In genomic region chr10:114634607-114634974, GRCh38 we compare ENCODE assay signal across 8 cellular contexts. TPM values are rescaled to one million over a fixed set of nuclear protein-coding genes. Genes with fewer than 3 reads are reported as not detected.
DNase-seq lines count a peak whose midpoint lies in the region; TF ChIP-seq lines count a peak whose summit lies in the region.

No MANE protein-coding gene starts in this region.

- in situ Hi-C loops in astrocyte of the cerebellum (cut with HindIII; ENCODE audit: low sequenced_read_pairs): no loop called here

- intact Hi-C loops in CD14-positive monocyte (cut with micrococcal nuclease): no loop called here

- peaks cover 2 to 54% (median 44%) of the 10 kb centered on the region in 5 donors for H3K4me1 ChIP-seq in subcutaneous abdominal adipose tissue (ENCODE audit: control insufficient read depth in 5 of 5, insufficient read depth in 5 of 5, low read length in 5 of 5)

- H3K27me3 Mint-ChIP-seq in CD14-positive monocyte (ENCODE audit: low read depth in 3 of 3): peaks cover 35 to 42% (median 39%) of the 10 kb centered on the region in 3 donors

- TF ChIP-seq CTCF in astrocyte of the cerebellum (IDR thresholded peaks at IDR 0.05; ENCODE audit: low read depth, low read length, missing control alignments) (no peak), CD14-positive monocyte (IDR thresholded peaks at IDR 0.05) (no peak)

- H3K4me3 Mint-ChIP-seq in CD14-positive monocyte: no peak overlapping the region

- peaks cover 0 to 6% (median 3%) of the 10 kb centered on the region in 7 donors for H3K9me3 Mint-ChIP-seq in CD14-positive monocyte

- peaks cover 29% of the 10 kb centered on the region for H3K4me1 Mint-ChIP-seq in CD14-positive monocyte

- H3K4me3 ChIP-seq in astrocyte of the cerebellum (ENCODE audit: low read depth, low read length) (no peak overlapping the region), subcutaneous abdominal adipose tissue (ENCODE audit: low read depth in 1 of 5, low read length in 5 of 5) (no peak overlapping the region)

- H3K9me3 ChIP-seq in subcutaneous abdominal adipose tissue (ENCODE audit: control insufficient read depth in 5 of 5, low read length in 5 of 5): no peaks in the 10 kb centered on the region

- peak overlapping the region; percentile 32 for H3K27ac ChIP-seq in subcutaneous abdominal adipose tissue (ENCODE audit: low read depth, low read length)

- DNase-seq in HPDE6-E6E7 (ENCODE audit: extremely low spot score) (peak; percentile 61), astrocyte of the cerebellum (ENCODE audit: low read depth) (peak; percentile 83), iPS-NIHi7 (ENCODE audit: extremely low spot score) (peak; percentile 31), CD14-positive monocyte (ENCODE audit: low spot score) (no peak), NCI-H510A treated with DMSO at 0.1 percent for 48 hours (lab: John Stamatoyannopoulos, UW) (no peak), HuH-7 (ENCODE audit: low spot score) (no peak)
- DNase-seq in activated CD4-positive, alpha-beta T cell treated with anti-CD3 and anti-CD28 coated beads, Interleukin-2, amount 50 U/mL, for 4 hours: no peak

- peaks cover 0 to 5% (median 0%) of the 10 kb centered on the region in 5 donors for H3K36me3 ChIP-seq in subcutaneous abdominal adipose tissue (ENCODE audit: control insufficient read depth in 5 of 5, insufficient read depth in 5 of 5, low read length in 5 of 5)

- peaks cover 0 to 10% of the 10 kb centered on the region in 2 donors for H3K36me3 Mint-ChIP-seq in CD14-positive monocyte

- H3K27ac Mint-ChIP-seq in CD14-positive monocyte: no peak overlapping the region

- no peak overlapping the region for H3K9ac ChIP-seq in subcutaneous abdominal adipose tissue (ENCODE audit: low read length in 5 of 5)

- H3K27me3 ChIP-seq in subcutaneous abdominal adipose tissue (ENCODE audit: control insufficient read depth in 5 of 5, insufficient read depth in 4 of 5, low read length in 5 of 5): peaks cover 0 to 6% (median 0%) of the 10 kb centered on the region in 5 donors

RNA-seq across cellular contexts. Expression of gene ABLIM1, which starts 23.5 kb away (rescaled TPM):
- polyA plus RNA-seq in CD14-positive monocyte: under 1 TPM; 0.33 to 0.91 TPM

Comparison
In these comparisons a context has a peak if more than half of its experiments do, and no peak if none do; other contexts are left out.
1. DNase-seq: peak in HPDE6-E6E7 (single experiment), astrocyte of the cerebellum (single experiment) and iPS-NIHi7 (single experiment); none in CD14-positive monocyte (single experiment), NCI-H510A treated with DMSO at 0.1 percent for 48 hours (single experiment), activated CD4-positive, alpha-beta T cell treated with anti-CD3 and anti-CD28 coated beads, Interleukin-2, amount 50 U/mL, for 4 hours (0 of 2) and HuH-7 (single experiment).